In genomic region chr16:30528799-30529457, GRCh38 we compare ENCODE assay signal across 11 cellular contexts. TPM values are rescaled to one million over a fixed set of nuclear protein-coding genes. Genes with fewer than 3 reads are reported as not detected.
DNase-seq lines count a peak whose midpoint lies in the region; ATAC-seq and TF ChIP-seq lines count a peak whose summit lies in the region.
"Had no signal": no experiment of that assay in that cellular context is flagged by ENCODE, and none has a peak within 500 bp of the region (broad histone marks: within the 10 kb centered on the region; RNA-seq: fewer than 3 reads in every experiment).

No MANE protein-coding gene starts in this region.

- H3K4me3 Mint-ChIP-seq in activated naive CD4-positive, alpha-beta T cell treated with anti-CD3 and anti-CD28 coated beads, Interleukin-2, amount 50 U/mL, for 24 hours = no peak overlapping the region
- no peak overlapping the region for H3K4me3 Mint-ChIP-seq in endodermal cell
- H3K4me3 Mint-ChIP-seq: stimulated activated naive CD8-positive, alpha-beta T cell treated with anti-CD3 and anti-CD28 coated beads, Interleukin-15, Interleukin-2, amounts not matched to agents 100 ng/mL and 50 ng/mL, for 24 hours had no signal

- no peak overlapping the region for H3K9ac ChIP-seq in endodermal cell (ENCODE audit: extremely low read depth, low read length, poor library complexity, severe bottlenecking)
- H3K9ac ChIP-seq: KMS-11 had no signal

- H3K4me1 ChIP-seq in endodermal cell (ENCODE audit: control insufficient read depth, insufficient read depth, low read length) (peaks cover 9% of the 10 kb centered on the region), transverse colon (peaks cover 19 to 44% (median 31%) of the 10 kb centered on the region in 4 donors)

- TF ChIP-seq EP300 in transverse colon (IDR thresholded peaks at IDR 0.05; ENCODE audit: low read depth) = no peak

- peaks cover 39% of the 10 kb centered on the region for H3K4me1 Mint-ChIP-seq in activated naive CD4-positive, alpha-beta T cell treated with anti-CD3 and anti-CD28 coated beads, Interleukin-2, amount 50 U/mL, for 24 hours
- peaks cover 23% of the 10 kb centered on the region for H3K4me1 Mint-ChIP-seq in endodermal cell

- H3K9me3 Mint-ChIP-seq in activated naive CD4-positive, alpha-beta T cell treated with anti-CD3 and anti-CD28 coated beads, Interleukin-2, amount 50 U/mL, for 24 hours = no peaks in the 10 kb centered on the region
- no peaks in the 10 kb centered on the region for H3K9me3 Mint-ChIP-seq in endodermal cell
- H3K9me3 Mint-ChIP-seq: stimulated activated naive CD8-positive, alpha-beta T cell treated with anti-CD3 and anti-CD28 coated beads, Interleukin-15, Interleukin-2, amounts not matched to agents 100 ng/mL and 50 ng/mL, for 24 hours had no signal

- H3K27me3 ChIP-seq in endodermal cell (ENCODE audit: control insufficient read depth, insufficient read depth, low read length, poor library complexity, severe bottlenecking) = no peaks in the 10 kb centered on the region
- H3K27me3 ChIP-seq in transverse colon = no peaks in the 10 kb centered on the region

- H3K27ac ChIP-seq in endodermal cell (ENCODE audit: low read depth, low read length) = no peak overlapping the region
- H3K27ac ChIP-seq in transverse colon = peak overlapping the region in 3 of 4 donors; percentile 97 to 99 (median 99)
- H3K27ac ChIP-seq: KMS-11 had no signal

- no peak for TF ChIP-seq CTCF in endodermal cell (conservative IDR thresholded peaks at IDR 0.05)
- no peak for TF ChIP-seq CTCF in transverse colon (IDR thresholded peaks at IDR 0.05)

- H3K27ac Mint-ChIP-seq in activated naive CD4-positive, alpha-beta T cell treated with anti-CD3 and anti-CD28 coated beads, Interleukin-2, amount 50 U/mL, for 24 hours = peak overlapping the region; percentile 17
- peak overlapping the region; percentile 44 for H3K27ac Mint-ChIP-seq in endodermal cell
- H3K27ac Mint-ChIP-seq: stimulated activated naive CD8-positive, alpha-beta T cell treated with anti-CD3 and anti-CD28 coated beads, Interleukin-15, Interleukin-2, amounts not matched to agents 100 ng/mL and 50 ng/mL, for 24 hours had no signal

- no peaks in the 10 kb centered on the region for H3K36me3 Mint-ChIP-seq in activated naive CD4-positive, alpha-beta T cell treated with anti-CD3 and anti-CD28 coated beads, Interleukin-2, amount 50 U/mL, for 24 hours
- H3K36me3 Mint-ChIP-seq in endodermal cell (ENCODE audit: low read depth) = peaks cover 29% of the 10 kb centered on the region

- H3K36me3 ChIP-seq in endodermal cell (ENCODE audit: control insufficient read depth, insufficient read depth, low read length) = peaks cover 25% of the 10 kb centered on the region
- peaks cover 0 to 12% (median 4%) of the 10 kb centered on the region in 4 donors for H3K36me3 ChIP-seq in transverse colon

- intact Hi-C loops in transverse colon (cut with DNase I; ENCODE audit: low total_unique reads) = loop anchor here (10.0 kb wide), 1 partner anchor 84 kb away; the partner anchor contains the start of gene SEPHS2

- no peak for DNase-seq in activated naive CD4-positive, alpha-beta T cell (lab: John Stamatoyannopoulos, UW)
- no peak for DNase-seq in endodermal cell
- DNase-seq in transverse colon = no peak
- no peak for DNase-seq in AG08396 (ENCODE audit: low spot score)
- DNase-seq: cerebellar nuclear complex; NCI-H345; stimulated activated CD4-positive, alpha-beta T cell treated with anti-CD3 and anti-CD28 coated beads, Interleukin-12 subunit alpha, Interleukin-12 subunit beta, amount 100 ng/mL, for 4 hours had no signal

- no peaks in the 10 kb centered on the region for H3K27me3 Mint-ChIP-seq in activated naive CD4-positive, alpha-beta T cell treated with anti-CD3 and anti-CD28 coated beads, Interleukin-2, amount 50 U/mL, for 24 hours
- no peaks in the 10 kb centered on the region for H3K27me3 Mint-ChIP-seq in endodermal cell (ENCODE audit: insufficient read depth)
- H3K27me3 Mint-ChIP-seq: stimulated activated naive CD8-positive, alpha-beta T cell treated with anti-CD3 and anti-CD28 coated beads, Interleukin-15, Interleukin-2, amounts not matched to agents 100 ng/mL and 50 ng/mL, for 24 hours had no signal

- no peak for ATAC-seq in HG03196 (IDR thresholded peaks at IDR 0.05; ENCODE audit: unreplicated experiment)

- H3K4me3 ChIP-seq in endodermal cell (ENCODE audit: low read length) = no peak overlapping the region
- no peak overlapping the region for H3K4me3 ChIP-seq in transverse colon

- no peaks in the 10 kb centered on the region for H3K9me3 ChIP-seq in endodermal cell (ENCODE audit: control insufficient read depth, low read length)
- H3K9me3 ChIP-seq in transverse colon = no peaks in the 10 kb centered on the region

- WGBS in endodermal cell (ENCODE audit: insufficient coverage in 1 of 2, insufficient read length in 1 of 2), 2 experiments = 92 to 98% methylated on average over 4 of the region's 4 CpGs
- 78% methylated on average over 4 of the region's 4 CpGs; no CpG with 5 or more reads in 1 of the 2 donors for WGBS in transverse colon (ENCODE audit: low coverage in 1 of 2), 2 donors

- no peak for TF ChIP-seq POLR2A in transverse colon (IDR thresholded peaks at IDR 0.05)

- in situ Hi-C loops in transverse colon (cut with MboI; ENCODE audit: low pct_ligation_motif_present in 1 of 4, low pct_unique_long_range_greater_than_20kb in 1 of 4, low sequenced_read_pairs in 3 of 4) = loop anchor here in 2 of 4 donors (10.0 kb wide), 2 partner anchors 84 to 94 kb away; partner anchors contain the start of genes DCTPP1 (in 1 of the 2) and SEPHS2 (in 1 of the 2)

RNA-seq across cellular contexts. Expression of gene ZNF768, which starts 2.6 kb away (rescaled TPM):
- total RNA-seq in endodermal cell (10 to 100 TPM; 47.0 to 59.2 TPM), transverse colon (100 to 1,000 TPM in 1 of 4 donors, 10 to 100 TPM in 3; 54.7 to 116 (median 74.9) TPM)
- polyA plus RNA-seq in endodermal cell (2013, experiment 1 of 2) = 52.3 TPM
- polyA plus RNA-seq in endodermal cell (2013, experiment 2 of 2) = 47.9 TPM

RNA-seq across cellular contexts. Expression of gene ZNF747, which starts 5.7 kb away (rescaled TPM):
- total RNA-seq in endodermal cell (10 to 100 TPM; 15.5 to 17.1 TPM), transverse colon (10 to 100 TPM; 16.0 to 25.7 (median 16.8) TPM)
- polyA plus RNA-seq in endodermal cell (2013, experiment 1 of 2) = 6.7 TPM
- polyA plus RNA-seq in endodermal cell (2013, experiment 2 of 2) = 6.6 TPM

RNA-seq across cellular contexts. Expression of gene ZNF764, which starts 29.2 kb away (rescaled TPM):
- total RNA-seq in endodermal cell (10 to 100 TPM; 19.0 TPM), transverse colon (10 to 100 TPM; 17.9 to 48.0 (median 23.2) TPM)
- 13.7 TPM for polyA plus RNA-seq in endodermal cell (2013, experiment 1 of 2)
- 12.5 TPM for polyA plus RNA-seq in endodermal cell (2013, experiment 2 of 2)

RNA-seq across cellular contexts. Expression of gene ZNF688, which starts 42.6 kb away (rescaled TPM):
- total RNA-seq in endodermal cell = 1 to 10 TPM; 6.4 to 7.5 TPM
- 9.6 TPM for polyA plus RNA-seq in endodermal cell (2013, experiment 1 of 2)
- polyA plus RNA-seq in endodermal cell (2013, experiment 2 of 2) = 9.1 TPM
- total RNA-seq in transverse colon = 10 to 100 TPM; 22.9 to 64.3 (median 43.5) TPM

RNA-seq across cellular contexts. Expression of gene ITGAL, which starts 56.4 kb away (rescaled TPM):
- total RNA-seq in endodermal cell (not detected), transverse colon (10 to 100 TPM in 2 of 4 donors, 1 to 10 TPM in 2; 1.8 to 33.7 (median 6.7) TPM)
- polyA plus RNA-seq in endodermal cell (2013, experiment 1 of 2) = not detected
- polyA plus RNA-seq in endodermal cell (2013, experiment 2 of 2) = not detected
